Comparison of ENCODE assay signal across 12 cellular contexts in genomic region chr14:89232366-89233070, GRCh38.
"Had no signal": no experiment of that assay in that cellular context is flagged by ENCODE, and none has a peak within 500 bp of the region (broad histone marks: within the 10 kb centered on the region; RNA-seq: fewer than 3 reads in every experiment).

No MANE protein-coding gene starts in this region.

- H3K4me3 ChIP-seq: coronary artery, sigmoid colon, vagina had no signal

- H3K27ac ChIP-seq: coronary artery, sigmoid colon, VCaP had no signal

- H3K9me3 ChIP-seq: sigmoid colon, vagina had no signal

- H3K27me3 ChIP-seq: sigmoid colon, vagina had no signal

- H3K27me3 Mint-ChIP-seq: activated CD8-positive, alpha-beta T cell treated with anti-CD3 and anti-CD28 coated beads for 36 hours had no signal

- H3K4me3 Mint-ChIP-seq: activated CD8-positive, alpha-beta T cell treated with anti-CD3 and anti-CD28 coated beads for 36 hours had no signal

- H3K27ac Mint-ChIP-seq: activated CD8-positive, alpha-beta T cell treated with anti-CD3 and anti-CD28 coated beads for 36 hours had no signal

- ATAC-seq: activated CD8-positive, alpha-beta T cell treated with anti-CD3 and anti-CD28 coated beads for 36 hours had no signal

- H3K36me3 ChIP-seq: sigmoid colon, vagina had no signal

- DNase-seq: activated CD4-positive, alpha-beta T cell treated with anti-CD3 and anti-CD28 coated beads for 4 hours; activated CD8-positive, alpha-beta memory T cell treated with anti-CD3 and anti-CD28 coated beads, Interleukin-2, amount 50 U/mL, for 4 hours; activated CD8-positive, alpha-beta T cell treated with anti-CD3 and anti-CD28 coated beads for 36 hours; activated naive CD4-positive, alpha-beta T cell treated with Interleukin-2 at 50 U/mL for 16 hours; effector CD8-positive, alpha-beta T cell; sigmoid colon; stimulated activated CD4-positive, alpha-beta T cell treated with anti-CD3 and anti-CD28 coated beads, Interleukin-4, amount 100 ng/mL, for 1 hour; stimulated activated CD8-positive, alpha-beta memory T cell treated with anti-CD3 and anti-CD28 coated beads, Interleukin-4, amount 100 ng/mL, for 48 hours; T-helper 1 cell had no signal
